ENCODE assay signal across 13 cellular contexts in genomic region chr22:24975813-24976341, GRCh38. TPM values are rescaled to one million over a fixed set of nuclear protein-coding genes. Genes with fewer than 3 reads are reported as not detected.
DNase-seq lines count a peak whose midpoint lies in the region; ATAC-seq and TF ChIP-seq lines count a peak whose summit lies in the region.
"Had no signal": no experiment of that assay in that cellular context is flagged by ENCODE, and none has a peak within 500 bp of the region (broad histone marks: within the 10 kb centered on the region; RNA-seq: fewer than 3 reads in every experiment).

No MANE protein-coding gene starts in this region.

- H3K27ac Mint-ChIP-seq in nephron (peak overlapping the region; percentile 31 to 94 (median 70)), immature natural killer cell (no peak overlapping the region)
- H3K27ac Mint-ChIP-seq in activated CD4-positive, alpha-beta memory T cell treated with anti-CD3 and anti-CD28 coated beads for 36 hours, result no peak overlapping the region
- H3K27ac Mint-ChIP-seq: activated naive CD8-positive, alpha-beta T cell had no signal

- TF ChIP-seq POLR2A in esophagus squamous epithelium (IDR thresholded peaks at IDR 0.05) (no peak), upper lobe of left lung (IDR thresholded peaks at IDR 0.05) (no peak)

- DNase-seq in RWPE2 (ENCODE audit: low spot score) (no peak), esophagus squamous epithelium (lab: John Stamatoyannopoulos, UW) (no peak), upper lobe of left lung (no peak), immature natural killer cell (no peak)
- no peak for DNase-seq in stimulated activated CD4-positive, alpha-beta T cell treated with anti-CD3 and anti-CD28 coated beads, Interleukin-15, amount 100 ng/mL, for 24 hours
- DNase-seq in activated CD4-positive, alpha-beta memory T cell treated with anti-CD3 and anti-CD28 coated beads for 36 hours, result no peak
- DNase-seq: activated CD4-positive, alpha-beta T cell treated with anti-CD3 and anti-CD28 coated beads for 4 hours; DMS53; NCI-H1436 treated with DMSO at 0.1 percent for 48 hours; RPMI8226 had no signal

- H3K9me3 Mint-ChIP-seq in nephron, result no peaks in the 10 kb centered on the region
- H3K9me3 Mint-ChIP-seq in immature natural killer cell, result no peaks in the 10 kb centered on the region
- H3K9me3 Mint-ChIP-seq in activated CD4-positive, alpha-beta memory T cell treated with anti-CD3 and anti-CD28 coated beads for 36 hours, result no peaks in the 10 kb centered on the region

- CTCF ChIA-PET in activated CD4-positive, alpha-beta memory T cell treated with anti-CD3 and anti-CD28 coated beads for 36 hours (lab: Charles Lee), result no interaction called here

- 20 to 22% methylated on average over 2 to 11 of the region's 11 CpGs for WGBS in esophagus squamous epithelium, 2 donors
- WGBS in upper lobe of left lung, 2 donors, result 52 to 68% methylated on average over 8 to 11 of the region's 11 CpGs

- H3K4me3 ChIP-seq in RWPE2 (ENCODE audit: severe bottlenecking) (no peak overlapping the region), esophagus squamous epithelium (peak overlapping the region in 2 of 4 donors; percentile 2 to 5), upper lobe of left lung (no peak overlapping the region)
- H3K4me3 ChIP-seq: mucosa of descending colon had no signal

- no peak for TF ChIP-seq CTCF in RWPE2 (IDR thresholded peaks at IDR 0.05; ENCODE audit: poor library complexity, severe bottlenecking)
- TF ChIP-seq CTCF in esophagus squamous epithelium (IDR thresholded peaks at IDR 0.05), result no peak
- TF ChIP-seq CTCF in nephron (IDR thresholded peaks at IDR 0.05; ENCODE audit: unreplicated experiment in 3 of 3), result no peak
- no peak for TF ChIP-seq CTCF in upper lobe of left lung (IDR thresholded peaks at IDR 0.05)

- peaks cover 5% of the 10 kb centered on the region for H3K27me3 Mint-ChIP-seq in nephron (ENCODE audit: low read depth)
- peaks cover 0 to 2% (median 0%) of the 10 kb centered on the region in 3 donors for H3K27me3 Mint-ChIP-seq in immature natural killer cell (ENCODE audit: low read depth in 3 of 3)
- H3K27me3 Mint-ChIP-seq in activated CD4-positive, alpha-beta memory T cell treated with anti-CD3 and anti-CD28 coated beads for 36 hours, result no peaks in the 10 kb centered on the region

- POLR2A ChIA-PET in activated CD4-positive, alpha-beta memory T cell treated with anti-CD3 and anti-CD28 coated beads for 36 hours (lab: Charles Lee), result no interaction called here

- H3K9me3 ChIP-seq in RWPE2 (ENCODE audit: severe bottlenecking) (no peaks in the 10 kb centered on the region), esophagus squamous epithelium (no peaks in the 10 kb centered on the region), upper lobe of left lung (no peaks in the 10 kb centered on the region)
- H3K9me3 ChIP-seq: mucosa of descending colon had no signal

- no peaks in the 10 kb centered on the region for H3K36me3 Mint-ChIP-seq in nephron (ENCODE audit: low read depth)
- H3K36me3 Mint-ChIP-seq in immature natural killer cell, result no peaks in the 10 kb centered on the region
- no peaks in the 10 kb centered on the region for H3K36me3 Mint-ChIP-seq in activated CD4-positive, alpha-beta memory T cell treated with anti-CD3 and anti-CD28 coated beads for 36 hours
- H3K36me3 Mint-ChIP-seq: activated naive CD8-positive, alpha-beta T cell had no signal

- H3K4me3 Mint-ChIP-seq in nephron (no peak overlapping the region), immature natural killer cell (no peak overlapping the region)
- no peak overlapping the region for H3K4me3 Mint-ChIP-seq in activated CD4-positive, alpha-beta memory T cell treated with anti-CD3 and anti-CD28 coated beads for 36 hours
- H3K4me3 Mint-ChIP-seq: activated naive CD8-positive, alpha-beta T cell had no signal

- intact Hi-C loops in esophagus squamous epithelium (cut with DNase I), result no loop called here
- intact Hi-C loops in activated CD4-positive, alpha-beta memory T cell treated with anti-CD3 and anti-CD28 coated beads for 36 hours (cut with micrococcal nuclease), result no loop called here

- H3K36me3 ChIP-seq in RWPE2 (ENCODE audit: low read depth) (0 out of 2 replicates have a peak, but pooled peaks cover 4% of the 10 kb centered on the region), esophagus squamous epithelium (no peaks in the 10 kb centered on the region), upper lobe of left lung (no peaks in the 10 kb centered on the region)

- ATAC-seq in RWPE2 (ENCODE audit: low read depth), result peak; percentile 33
- peak in 1 of 2 donors; percentile 41 for ATAC-seq in upper lobe of left lung (ENCODE audit: low FRiP score in 2 of 2)
- ATAC-seq: mucosa of descending colon had no signal

- H3K27ac ChIP-seq in RWPE2 (ENCODE audit: poor library complexity, severe bottlenecking) (peak overlapping the region; percentile 92), esophagus squamous epithelium (peak overlapping the region; percentile 90 to 98 (median 96)), upper lobe of left lung (peak overlapping the region; percentile 16 to 88 (median 80))

- H3K4me1 Mint-ChIP-seq in nephron (peaks cover 34% of the 10 kb centered on the region), immature natural killer cell (no peaks in the 10 kb centered on the region)
- no peaks in the 10 kb centered on the region for H3K4me1 Mint-ChIP-seq in activated CD4-positive, alpha-beta memory T cell treated with anti-CD3 and anti-CD28 coated beads for 36 hours (ENCODE audit: low read depth)

- H3K27me3 ChIP-seq in RWPE2 (ENCODE audit: insufficient read depth, poor library complexity, severe bottlenecking), result no peaks in the 10 kb centered on the region
- no peaks in the 10 kb centered on the region for H3K27me3 ChIP-seq in esophagus squamous epithelium
- H3K27me3 ChIP-seq in upper lobe of left lung, result no peaks in the 10 kb centered on the region

- TF ChIP-seq EP300 in upper lobe of left lung (IDR thresholded peaks at IDR 0.05), result no peak

- H3K4me1 ChIP-seq in RWPE2 (ENCODE audit: insufficient read depth, poor library complexity, severe bottlenecking), result peaks cover 45% of the 10 kb centered on the region
- H3K4me1 ChIP-seq in esophagus squamous epithelium, result peaks cover 35 to 90% (median 46%) of the 10 kb centered on the region in 3 donors
- H3K4me1 ChIP-seq in upper lobe of left lung, result peaks cover 19 to 30% (median 27%) of the 10 kb centered on the region in 4 donors

RNA-seq across cellular contexts. Expression of gene KIAA1671, which starts 23.4 kb away (rescaled TPM):
- 10 to 100 TPM; 43.1 to 73.2 (median 47.5) TPM for total RNA-seq in esophagus squamous epithelium
- 10 to 100 TPM; 30.9 to 57.7 (median 42.1) TPM for total RNA-seq in upper lobe of left lung
- 1 to 10 TPM in 2 of 3 donors, under 1 TPM in 1; 0.43 to 3.0 (median 2.5) TPM for polyA plus RNA-seq in immature natural killer cell
- 1 to 10 TPM; 6.5 to 6.8 TPM for total RNA-seq in activated CD4-positive, alpha-beta memory T cell treated with anti-CD3 and anti-CD28 coated beads for 36 hours

RNA-seq across cellular contexts. Expression of gene LHFPL7, which starts 29.4 kb away (rescaled TPM):
- total RNA-seq in esophagus squamous epithelium (not detected), upper lobe of left lung (not detected)
- not detected for polyA plus RNA-seq in immature natural killer cell
- not detected for total RNA-seq in activated CD4-positive, alpha-beta memory T cell treated with anti-CD3 and anti-CD28 coated beads for 36 hours

Comparison
In these comparisons a context has a peak if more than half of its experiments do, and no peak if none do; other contexts are left out.
1. H3K27ac Mint-ChIP-seq: peak in nephron (3 of 3); none in immature natural killer cell (0 of 6) and activated CD4-positive, alpha-beta memory T cell treated with anti-CD3 and anti-CD28 coated beads for 36 hours (single experiment).
2. RNA of gene KIAA1671, which starts 23.4 kb away (total RNA-seq): 43.1 to 73.2 TPM in esophagus squamous epithelium and 30.9 to 57.7 TPM in upper lobe of left lung; 6.5 to 6.8 TPM in activated CD4-positive, alpha-beta memory T cell treated with anti-CD3 and anti-CD28 coated beads for 36 hours; every median in the first group is over 4 times any median in the second.
3. Peak in every context shown above with its lines, with median percentiles within 50 percentile points of each other: H3K27ac ChIP-seq.